9 cellular contexts compared by ENCODE assay signal in genomic region chr1:30744060-30744756, GRCh38. TPM values are rescaled to one million over a fixed set of nuclear protein-coding genes. Genes with fewer than 3 reads are reported as not detected.
DNase-seq lines count a peak whose midpoint lies in the region; ATAC-seq and TF ChIP-seq lines count a peak whose summit lies in the region.
"Had no signal": no experiment of that assay in that cellular context is flagged by ENCODE, and none has a peak within 500 bp of the region (broad histone marks: within the 10 kb centered on the region; RNA-seq: fewer than 3 reads in every experiment).

No MANE protein-coding gene starts in this region.

- peaks cover 12 to 26% of the 10 kb centered on the region in 2 donors for H3K36me3 Mint-ChIP-seq in activated T-cell treated with anti-CD3 and anti-CD28 coated beads, Interleukin-2, amount 50 U/mL, for 72 hours (ENCODE audit: insufficient read depth in 2 of 2)
- H3K36me3 Mint-ChIP-seq in natural killer cell, result peaks cover 2% of the 10 kb centered on the region

- H3K9me3 Mint-ChIP-seq in activated T-cell treated with anti-CD3 and anti-CD28 coated beads, Interleukin-2, amount 50 U/mL, for 72 hours, result no peaks in the 10 kb centered on the region
- H3K9me3 Mint-ChIP-seq in natural killer cell, result no peaks in the 10 kb centered on the region

- peak; percentile 51 to 73 for DNase-seq in activated T-cell treated with anti-CD3 and anti-CD28 coated beads, Interleukin-2, amount 50 U/mL, for 72 hours
- DNase-seq in natural killer cell (no peak), NCI-H1105 treated with DMSO at 0.1 percent for 48 hours (lab: John Stamatoyannopoulos, UW) (no peak), posterior vena cava (ENCODE audit: low spot score) (no peak)

- H3K4me3 Mint-ChIP-seq in activated T-cell treated with anti-CD3 and anti-CD28 coated beads, Interleukin-2, amount 50 U/mL, for 72 hours, result peak overlapping the region; percentile 86 to 99
- H3K4me3 Mint-ChIP-seq in natural killer cell, result peak overlapping the region; percentile 87

- peak; percentile 46 for ATAC-seq in GM18867 (IDR thresholded peaks at IDR 0.05; ENCODE audit: unreplicated experiment)
- ATAC-seq in HG02759 (IDR thresholded peaks at IDR 0.05; ENCODE audit: unreplicated experiment), result peak; percentile 32
- ATAC-seq in activated T-cell treated with anti-CD3 and anti-CD28 coated beads, Interleukin-2, amount 50 U/mL, for 72 hours (replicated peaks in 1 of 2), result peak; percentile 45 to 61
- ATAC-seq in natural killer cell, result peak; percentile 33 to 47 (median 47)
- ATAC-seq in HG02981 (IDR thresholded peaks at IDR 0.05; ENCODE audit: unreplicated experiment), result no peak
- ATAC-seq in GM18873 (IDR thresholded peaks at IDR 0.05; ENCODE audit: low FRiP score, unreplicated experiment), result no peak

- H3K27ac Mint-ChIP-seq in activated T-cell treated with anti-CD3 and anti-CD28 coated beads, Interleukin-2, amount 50 U/mL, for 72 hours, result peak overlapping the region; percentile 87
- H3K27ac Mint-ChIP-seq in natural killer cell, result peak overlapping the region; percentile 99 to 100

- no peaks in the 10 kb centered on the region for H3K27me3 Mint-ChIP-seq in activated T-cell treated with anti-CD3 and anti-CD28 coated beads, Interleukin-2, amount 50 U/mL, for 72 hours (ENCODE audit: low read depth)
- no peaks in the 10 kb centered on the region for H3K27me3 Mint-ChIP-seq in natural killer cell (ENCODE audit: low read depth in 2 of 2)

- intact Hi-C loops in natural killer cell (cut with micrococcal nuclease) (loop anchor here (1.0 kb wide), 1 partner anchor 12 kb away; no protein-coding TSS in a partner anchor), posterior vena cava (cut with DNase I) (no loop called here)

- no peak for TF ChIP-seq CTCF in natural killer cell (IDR thresholded peaks at IDR 0.05)

- peaks cover 99% of the 10 kb centered on the region for H3K4me1 Mint-ChIP-seq in activated T-cell treated with anti-CD3 and anti-CD28 coated beads, Interleukin-2, amount 50 U/mL, for 72 hours (ENCODE audit: low read depth)
- H3K4me1 Mint-ChIP-seq in natural killer cell, result peaks cover 82 to 99% of the 10 kb centered on the region in 2 donors

RNA-seq across cellular contexts. Expression of gene LAPTM5, which starts 13.4 kb away (rescaled TPM):
- 100 to 1,000 TPM; 220 to 281 TPM for total RNA-seq in activated T-cell treated with anti-CD3 and anti-CD28 coated beads, Interleukin-2, amount 50 U/mL, for 72 hours
- 100 to 1,000 TPM; 520 to 674 (median 533) TPM for total RNA-seq in natural killer cell
- total RNA-seq in posterior vena cava, result 100 to 1,000 TPM in 1 of 2 donors, 10 to 100 TPM in 1; 80.1 to 120 TPM

RNA-seq across cellular contexts. Expression of gene MATN1, which starts 20.8 kb away (rescaled TPM):
- 1 to 10 TPM; 1.0 to 1.2 TPM for total RNA-seq in activated T-cell treated with anti-CD3 and anti-CD28 coated beads, Interleukin-2, amount 50 U/mL, for 72 hours
- 1 to 10 TPM in 2 of 3 donors, under 1 TPM in 1; 0.93 to 1.7 (median 1.2) TPM for total RNA-seq in natural killer cell
- total RNA-seq in posterior vena cava, result not detected
- total RNA-seq: subcutaneous adipose tissue had no signal

Comparison
In these comparisons a context has a peak if more than half of its experiments do, and no peak if none do; other contexts are left out.
1. ATAC-seq: peak in GM18867 (single experiment), HG02759 (single experiment), activated T-cell treated with anti-CD3 and anti-CD28 coated beads, Interleukin-2, amount 50 U/mL, for 72 hours (2 of 2) and natural killer cell (3 of 3); none in HG02981 (single experiment) and GM18873 (single experiment).
2. DNase-seq: peak in activated T-cell treated with anti-CD3 and anti-CD28 coated beads, Interleukin-2, amount 50 U/mL, for 72 hours (2 of 2); none in natural killer cell (single experiment), NCI-H1105 treated with DMSO at 0.1 percent for 48 hours (single experiment) and posterior vena cava (single experiment).